ENCODE assay signal across 32 cellular contexts in genomic region chr2:24169031-24169430, GRCh38. TPM values are rescaled to one million over a fixed set of nuclear protein-coding genes. Genes with fewer than 3 reads are reported as not detected.
"Had no signal": no experiment of that assay in that cellular context is flagged by ENCODE, and none has a peak within 500 bp of the region (broad histone marks: within the 10 kb centered on the region; RNA-seq: fewer than 3 reads in every experiment).

No MANE protein-coding gene starts in this region.

- H3K36me3 Mint-ChIP-seq: activated naive CD4-positive, alpha-beta T cell treated with anti-CD3 and anti-CD28 coated beads, Interleukin-2, amount 10 ng/mL, durations not matched to agents 7 days and 5 days had no signal

- H3K27ac Mint-ChIP-seq: activated B cell treated with CpG ODN at 0.5 μM for 24 hours; activated CD4-positive, alpha-beta memory T cell treated with anti-CD3 and anti-CD28 coated beads, Interleukin-2, amount 10 ng/mL, durations not matched to agents 7 days and 5 days; activated CD4-positive, alpha-beta T cell treated with anti-CD3 and anti-CD28 coated beads, Interleukin-2, amount 10 ng/mL, durations not matched to agents 7 days and 5 days; activated naive CD4-positive, alpha-beta T cell treated with anti-CD3 and anti-CD28 coated beads, Interleukin-2, amount 10 ng/mL, durations not matched to agents 7 days and 5 days; activated naive CD8-positive, alpha-beta T cell; activated T-cell treated with anti-CD3 and anti-CD28 coated beads, Interleukin-2, amount 50 U/mL, for 24 hours; activated T-cell treated with anti-CD3 and anti-CD28 coated beads, Interleukin-2, amount 50 U/mL, for 72 hours; dendritic cell treated with granulocyte-macrophage colony-stimulating factor and Interleukin-4, amounts not matched to agents 40 ng/mL and 50 ng/mL, for 4 days; endodermal cell had no signal

- H3K36me3 ChIP-seq: breast epithelium, cardiac muscle cell had no signal

- FAIRE-seq: frontal cortex, TTC549 had no signal

- H3K27ac ChIP-seq: breast epithelium, cardiac muscle cell, coronary artery, dorsolateral prefrontal cortex, VCaP had no signal

- ATAC-seq: activated CD4-positive, CD25-positive, alpha-beta regulatory T cell treated with anti-CD3 and anti-CD28 coated beads, Interleukin-2, amount 50 U/mL, for 24 hours; activated T-cell treated with anti-CD3 and anti-CD28 coated beads, Interleukin-2, amount 50 U/mL, for 72 hours; esophagus mucosa had no signal

- H3K27me3 ChIP-seq: breast epithelium, cardiac muscle cell, dorsolateral prefrontal cortex had no signal

- H3K4me3 ChIP-seq: breast epithelium, cardiac muscle cell, coronary artery, dorsolateral prefrontal cortex had no signal

- H3K9me3 Mint-ChIP-seq: activated CD4-positive, alpha-beta memory T cell treated with anti-CD3 and anti-CD28 coated beads, Interleukin-2, amount 10 ng/mL, durations not matched to agents 7 days and 5 days; activated naive CD4-positive, alpha-beta T cell treated with anti-CD3 and anti-CD28 coated beads, Interleukin-2, amount 10 ng/mL, durations not matched to agents 7 days and 5 days; activated T-cell treated with anti-CD3 and anti-CD28 coated beads, Interleukin-2, amount 50 U/mL, for 24 hours; activated T-cell treated with anti-CD3 and anti-CD28 coated beads, Interleukin-2, amount 50 U/mL, for 72 hours; central memory CD8-positive, alpha-beta T cell had no signal

- DNase-seq: activated B cell treated with CpG ODN at 0.5 μM for 24 hours; activated CD4-positive, alpha-beta memory T cell treated with anti-CD3 and anti-CD28 coated beads, Interleukin-2, amount 10 ng/mL, durations not matched to agents 7 days and 5 days; activated CD4-positive, alpha-beta T cell treated with anti-CD3 and anti-CD28 coated beads, Interleukin-2, amount 10 ng/mL, durations not matched to agents 7 days and 5 days; activated CD4-positive, alpha-beta T cell treated with anti-CD3 and anti-CD28 coated beads, Interleukin-2, amount 50 U/mL, for 4 hours; activated CD8-positive, alpha-beta memory T cell treated with anti-CD3 and anti-CD28 coated beads, Interleukin-2, amount 50 U/mL, for 48 hours; activated gamma-delta T cell; activated naive CD4-positive, alpha-beta T cell; activated naive CD4-positive, alpha-beta T cell treated with anti-CD3 and anti-CD28 coated beads, Interleukin-2, amount 10 ng/mL, durations not matched to agents 7 days and 5 days; activated T-cell treated with anti-CD3 and anti-CD28 coated beads for 4 hours; activated T-cell treated with anti-CD3 and anti-CD28 coated beads, Interleukin-2, amount 50 U/mL, for 24 hours; activated T-cell treated with anti-CD3 and anti-CD28 coated beads, Interleukin-2, amount 50 U/mL, for 72 hours; amygdala; aorta; dorsolateral prefrontal cortex; effector memory CD4-positive, alpha-beta T cell; endodermal cell; foreskin fibroblast; head of caudate nucleus; T-helper 2 cell had no signal

- H3K4me1 ChIP-seq: breast epithelium had no signal

RNA-seq across cellular contexts. Expression of gene FAM228A, which starts 5.8 kb away (rescaled TPM):
- total RNA-seq: activated B cell treated with CpG ODN at 0.5 μM for 24 hours; epithelial cell of proximal tubule; esophagus mucosa; T-helper 1 cell treated with Interleukin-12 subunit alpha and Interleukin-12 subunit beta and Interleukin-4 antibody, amounts not matched to agents 30 ng/mL and 1 ng/mL, for 36 hours had no signal

RNA-seq across cellular contexts. Expression of gene PFN4, which starts 45.9 kb away (rescaled TPM):
- total RNA-seq: activated CD4-positive, alpha-beta memory T cell treated with anti-CD3 and anti-CD28 coated beads, Interleukin-2, amount 10 ng/mL, durations not matched to agents 7 days and 5 days; activated CD4-positive, alpha-beta T cell treated with anti-CD3 and anti-CD28 coated beads, Interleukin-2, amount 10 ng/mL, durations not matched to agents 7 days and 5 days; cardiac muscle cell; epithelial cell of proximal tubule; frontal cortex; T-helper 1 cell treated with Interleukin-12 subunit alpha and Interleukin-12 subunit beta and Interleukin-4 antibody, amounts not matched to agents 30 ng/mL and 1 ng/mL, for 36 hours had no signal
